ENCODE assay signal across 8 cellular contexts in genomic region chr6:30672445-30673253, GRCh38. TPM values are rescaled to one million over a fixed set of nuclear protein-coding genes. Genes with fewer than 3 reads are reported as not detected.
DNase-seq lines count a peak whose midpoint lies in the region; ATAC-seq and TF ChIP-seq lines count a peak whose summit lies in the region.

TSS of gene DHX16 (minus strand) at chr6:30673006. CDS start at chr6:30672841, 165 bp downstream.

- H3K9me2 ChIP-seq in GM23338 (ENCODE audit: insufficient read depth) (no peaks in the 10 kb centered on the region), neural cell (ENCODE audit: insufficient read depth, low read length) (no peaks in the 10 kb centered on the region)

- no peak for TF ChIP-seq POLR2A in stomach (IDR thresholded peaks at IDR 0.05)

- H2AFZ ChIP-seq in GM23338 (peak within 1 kb of the TSS; percentile 54), neural cell (ENCODE audit: low read depth, low read length) (peak within 1 kb of the TSS; percentile 57)

- H4K20me1 ChIP-seq in GM23338 (replicated peaks; ENCODE audit: insufficient read depth) (no peaks in the 10 kb centered on the region; the same call in 1 of the 2 replicates), neural cell (ENCODE audit: insufficient read depth) (no peaks in the 10 kb centered on the region)

- H3K27ac Mint-ChIP-seq in GM23338, result no peak within 1 kb of the TSS; the same call in 1 of the 2 replicates

- H3K4me3 Mint-ChIP-seq in GM23338, result peak within 1 kb of the TSS; percentile 94

- H3K4me1 ChIP-seq in GM23338 (ENCODE audit: insufficient read depth) (no peaks in the 10 kb centered on the region; the same call in 1 of the 2 replicates), stomach (peaks cover 14 to 30% (median 25%) of the 10 kb centered on the region in 4 donors)

- H3K36me3 ChIP-seq in GM23338 (ENCODE audit: insufficient read depth) (peaks cover 13% of the 10 kb centered on the region; the same call in 1 of the 2 replicates), neural cell (ENCODE audit: insufficient read depth, low read length) (no peaks in the 10 kb centered on the region), stomach (peaks cover 36 to 55% (median 55%) of the 10 kb centered on the region in 4 donors)

- WGBS in stomach, 5 donors, result 0 to 1% (median 0%) methylated on average over 33 to 57 of the region's 57 CpGs

- DNase-seq in Daoy (ENCODE audit: low read depth) (peak; percentile 98), GM23338 (ENCODE audit: low spot score) (peak; percentile 99), M059J (ENCODE audit: low read depth) (peak; percentile 99), SIG-M5 (lab: John Stamatoyannopoulos, UW) (peak; percentile 68), activated gamma-delta T cell (lab: John Stamatoyannopoulos, UW) (peak; percentile 38), fibroblast of villous mesenchyme (ENCODE audit: low read depth) (peak; percentile 99), stomach (peak; percentile 96)

- peak; percentile 90 for ATAC-seq in GM23338

- peaks cover 31% of the 10 kb centered on the region for H3K36me3 Mint-ChIP-seq in GM23338 (ENCODE audit: low read depth)

- peak; percentile 49 for TF ChIP-seq RAD21 in neural cell (conservative IDR thresholded peaks at IDR 0.05)

- TF ChIP-seq CTCF in GM23338 (conservative IDR thresholded peaks at IDR 0.05; ENCODE audit: low read depth in 2 of 2) (peak; percentile 86 to 96), fibroblast of villous mesenchyme (IDR thresholded peaks at IDR 0.05; ENCODE audit: insufficient read depth, low read depth, low read length) (peak; percentile 90), neural cell (IDR thresholded peaks at IDR 0.05; ENCODE audit: poor library complexity, severe bottlenecking) (peak; percentile 81), stomach (IDR thresholded peaks at IDR 0.05) (peak in 5 of 7 experiments; percentile 72 to 96 (median 84))

- peaks cover 4% of the 10 kb centered on the region for H3K27me3 Mint-ChIP-seq in GM23338 (ENCODE audit: insufficient read depth, low read depth, poor library complexity)

- no peaks in the 10 kb centered on the region for H3K27me3 ChIP-seq in GM23338 (ENCODE audit: insufficient read depth)
- H3K27me3 ChIP-seq in neural cell (ENCODE audit: insufficient read depth, low read depth, low read length), result no peaks in the 10 kb centered on the region
- H3K27me3 ChIP-seq in stomach, result no peaks in the 10 kb centered on the region

- H3K4me2 ChIP-seq in GM23338 (peak within 1 kb of the TSS; percentile 89), neural cell (ENCODE audit: low read length) (peak within 1 kb of the TSS; percentile 46)

- H3K9me3 Mint-ChIP-seq in GM23338, result no peaks in the 10 kb centered on the region

- no peaks in the 10 kb centered on the region for H3K9me3 ChIP-seq in neural cell (ENCODE audit: low read length)
- H3K9me3 ChIP-seq in stomach, result no peaks in the 10 kb centered on the region

- peak within 1 kb of the TSS; percentile 80 for H3K9ac ChIP-seq in neural cell (ENCODE audit: low read length)

- peaks cover 5% of the 10 kb centered on the region for H3K4me1 Mint-ChIP-seq in GM23338

- intact Hi-C loops in stomach (cut with DNase I; ENCODE audit: low total_unique reads), result no loop called here

- H3F3A ChIP-seq in GM23338 (replicated peaks; ENCODE audit: low read depth) (0 out of 2 replicates have a peak, but pooled peaks cover 3% of the 10 kb centered on the region), neural cell (ENCODE audit: insufficient read depth, low read length, poor library complexity, severe bottlenecking) (no peaks in the 10 kb centered on the region)

- no peak for TF ChIP-seq EP300 in neural cell (conservative IDR thresholded peaks at IDR 0.05; ENCODE audit: poor library complexity, severe bottlenecking)
- no peak for TF ChIP-seq EP300 in stomach (IDR thresholded peaks at IDR 0.05)

- H3K4me3 ChIP-seq in GM23338 (peak within 1 kb of the TSS; percentile 71), fibroblast of villous mesenchyme (ENCODE audit: low read depth, low read length) (peak within 1 kb of the TSS; percentile 89), neural cell (ENCODE audit: low read length) (peak within 1 kb of the TSS; percentile 92), stomach (peak within 1 kb of the TSS; percentile 84 to 99 (median 94))

- H3K79me2 ChIP-seq in GM23338 (replicated peaks; ENCODE audit: insufficient read depth) (peaks cover 11% of the 10 kb centered on the region), neural cell (replicated peaks; ENCODE audit: insufficient read depth, low read length) (peaks cover 8% of the 10 kb centered on the region)

- H3K27ac ChIP-seq in GM23338 (ENCODE audit: low read depth) (no peak within 1 kb of the TSS), neural cell (ENCODE audit: low read length) (peak within 1 kb of the TSS; percentile 40), stomach (peak within 1 kb of the TSS; percentile 81 to 87 (median 85))

TF ChIP-seq in GM23338, 12 proteins besides CTCF, POLR2A, EP300 and RAD21 (continues in another document):
- no peak for TF ChIP-seq REST (IDR thresholded peaks at IDR 0.05; ENCODE audit: unreplicated experiment)
- TF ChIP-seq CREB1 (CRISPR knock-in tag; IDR thresholded peaks at IDR 0.05; ENCODE audit: low read depth), result peak; percentile 6; the same call in 1 of the 2 replicates
- TF ChIP-seq POLR2AphosphoS5 (IDR thresholded peaks at IDR 0.05; ENCODE audit: low read depth), result peak; percentile 70; the same call in 1 of the 2 replicates
- no peak for TF ChIP-seq ZNF331 (CRISPR knock-in tag; IDR thresholded peaks at IDR 0.05; ENCODE audit: low read depth)

TF ChIP-seq in neural cell, 6 proteins besides CTCF, POLR2A, EP300 and RAD21:
- TF ChIP-seq EZH2 (IDR thresholded peaks at IDR 0.05; ENCODE audit: borderline replicate concordance, insufficient read depth, low read length, poor library complexity, severe bottlenecking) (no peak), POLR2AphosphoS5 (IDR thresholded peaks at IDR 0.05) (peak; percentile 27), SMC3 (conservative IDR thresholded peaks at IDR 0.05; ENCODE audit: poor library complexity) (peak; percentile 59), TAF1 (IDR thresholded peaks at IDR 0.05; ENCODE audit: low read depth) (no peak), REST (IDR thresholded peaks at IDR 0.05; ENCODE audit: borderline replicate concordance) (no peak), MXI1 (conservative IDR thresholded peaks at IDR 0.05; ENCODE audit: poor library complexity, severe bottlenecking) (peak; percentile 88)

RNA-seq across cellular contexts. Expression of gene DHX16, which starts in this region (rescaled TPM):
- 59.9 and 87.0 TPM in 2 replicates for total RNA-seq in Daoy (2014; rRNA removed; shearing (Covaris generic))
- 30.8 and 31.3 TPM in 2 replicates for total RNA-seq in GM23338 (2014; rRNA removed; shearing (Covaris generic))
- polyA plus RNA-seq in GM23338 (2016; fragmentation: Nextera tagmentation; extraction: Ambion mirVana), result 16.0 and 16.2 TPM in 2 replicates
- total RNA-seq in M059J (2014; rRNA removed; shearing (Covaris generic)), result 52.2 and 64.8 TPM in 2 replicates
- 32.0 and 32.2 TPM in 2 replicates for total RNA-seq in fibroblast of villous mesenchyme
- 29.1 and 31.9 TPM in 2 replicates for polyA plus RNA-seq in neural cell
- polyA minus RNA-seq in neural cell, result 25.1 and 25.6 TPM in 2 replicates
- 10 to 100 TPM; 22.0 to 67.0 (median 30.1) TPM for total RNA-seq in stomach
- 10 to 100 TPM; 18.3 to 34.0 (median 23.4) TPM for polyA plus RNA-seq in stomach

Comparison
In these comparisons a context has a peak if more than half of its experiments do, and no peak if none do; other contexts are left out.
1. DNase-seq: peak in every context shown above with its lines; median percentile 99 in GM23338; 99 in M059J; 99 in fibroblast of villous mesenchyme; 98 in Daoy; 96 in stomach; 68 in SIG-M5; 38 in activated gamma-delta T cell.